Comparison of ENCODE assay signal across 26 cellular contexts in genomic region chr1:22556391-22557104, GRCh38. TPM values are rescaled to one million over a fixed set of nuclear protein-coding genes. Genes with fewer than 3 reads are reported as not detected.
DNase-seq lines count a peak whose midpoint lies in the region; FAIRE-seq and TF ChIP-seq lines count a peak whose summit lies in the region.
"Had no signal": no experiment of that assay in that cellular context is flagged by ENCODE, and none has a peak within 500 bp of the region (broad histone marks: within the 10 kb centered on the region; RNA-seq: fewer than 3 reads in every experiment).

No MANE protein-coding gene starts in this region.

- H3K9me2 ChIP-seq in MM.1S (replicated peaks; ENCODE audit: insufficient read depth, low read length), result no peaks in the 10 kb centered on the region
- H3K9me2 ChIP-seq: SK-N-SH had no signal

- no peaks in the 10 kb centered on the region for H3K9me3 Mint-ChIP-seq in progenitor cell of endocrine pancreas (ENCODE audit: low read depth)
- H3K9me3 Mint-ChIP-seq: activated CD4-positive, alpha-beta memory T cell treated with anti-CD3 and anti-CD28 coated beads, Interleukin-2, amount 10 ng/mL, durations not matched to agents 7 days and 5 days; effector memory CD8-positive, alpha-beta T cell; neural crest cell; stimulated activated memory B cell treated with anti-CD40 and anti-IgM and Interleukin-4, amounts not matched to agents 10 μg/mL and 1 μg/mL and 100 μg/mL, for 72 hours had no signal

- peak overlapping the region; percentile 70 for H3K27ac Mint-ChIP-seq in progenitor cell of endocrine pancreas
- H3K27ac Mint-ChIP-seq: activated CD4-positive, alpha-beta memory T cell treated with anti-CD3 and anti-CD28 coated beads, Interleukin-2, amount 10 ng/mL, durations not matched to agents 7 days and 5 days; effector memory CD8-positive, alpha-beta T cell; stimulated activated memory B cell treated with anti-CD40 and anti-IgM and Interleukin-4, amounts not matched to agents 10 μg/mL and 1 μg/mL and 100 μg/mL, for 72 hours had no signal

- H3K4me1 Mint-ChIP-seq in progenitor cell of endocrine pancreas (ENCODE audit: low read depth), result peaks cover 20% of the 10 kb centered on the region
- H3K4me1 Mint-ChIP-seq: activated CD4-positive, alpha-beta memory T cell treated with anti-CD3 and anti-CD28 coated beads, Interleukin-2, amount 10 ng/mL, durations not matched to agents 7 days and 5 days had no signal

- H3K4me3 ChIP-seq in HUES64 (ENCODE audit: low read length) (no peak overlapping the region), duodenal mucosa (ENCODE audit: low read depth in 1 of 2, low read length in 2 of 2) (peak overlapping the region in 1 of 2 donors; percentile 2), keratinocyte (ENCODE audit: control insufficient read depth in 2 of 3, extremely low read depth in 1 of 3, insufficient read depth in 2 of 3, low read depth in 1 of 3, low read length in 3 of 3) (no peak overlapping the region), MM.1S (ENCODE audit: low read length) (no peak overlapping the region), lower leg skin (ENCODE audit: low read depth, poor library complexity, severe bottlenecking) (no peak overlapping the region)
- H3K4me3 ChIP-seq: mucosa of descending colon, smooth muscle cell, suprapubic skin had no signal

- H3K4me2 ChIP-seq in keratinocyte (ENCODE audit: control insufficient read depth, extremely low read depth, insufficient read depth, low read depth, low read length) (no peak overlapping the region), MM.1S (ENCODE audit: low read depth, low read length) (no peak overlapping the region)
- H3K4me2 ChIP-seq: SK-N-SH, smooth muscle cell had no signal

- H4K20me1 ChIP-seq in keratinocyte (ENCODE audit: control insufficient read depth, extremely low read depth, insufficient read depth, low read length) (no peaks in the 10 kb centered on the region), MM.1S (ENCODE audit: insufficient read depth, low read length) (no peaks in the 10 kb centered on the region)

- 38% methylated on average over 13 of the region's 13 CpGs for WGBS in HUES64
- WGBS in lower leg skin, 2 donors, result 26 to 31% methylated on average over 12 to 13 of the region's 13 CpGs

- H3K79me2 ChIP-seq in keratinocyte (ENCODE audit: control insufficient read depth, insufficient read depth, low read length) (no peaks in the 10 kb centered on the region), MM.1S (ENCODE audit: low read length) (no peaks in the 10 kb centered on the region)

- H3K36me3 ChIP-seq in HUES64 (ENCODE audit: insufficient read depth, low read length), result no peaks in the 10 kb centered on the region
- no peaks in the 10 kb centered on the region for H3K36me3 ChIP-seq in duodenal mucosa (ENCODE audit: control insufficient read depth in 1 of 2, insufficient read depth in 2 of 2, low read length in 2 of 2)
- no peaks in the 10 kb centered on the region for H3K36me3 ChIP-seq in keratinocyte (ENCODE audit: control insufficient read depth in 2 of 2, extremely low read depth in 1 of 2, insufficient read depth in 2 of 2, low read length in 2 of 2)
- no peaks in the 10 kb centered on the region for H3K36me3 ChIP-seq in MM.1S (replicated peaks; ENCODE audit: insufficient read depth, low read length)
- H3K36me3 ChIP-seq: brain microvascular endothelial cell, suprapubic skin had no signal

- intact Hi-C loops in lower leg skin (cut with DNase I; ENCODE audit: low total_unique reads), result no loop called here

- TF ChIP-seq CTCF in keratinocyte (optimal IDR thresholded peaks at IDR 0.05 in 1 of 3, IDR thresholded peaks at IDR 0.05 in 1 of 3, conservative IDR thresholded peaks at IDR 0.05 in 1 of 3; ENCODE audit: extremely low read depth in 1 of 3, insufficient read depth in 2 of 3, low read length in 3 of 3) (no peak), progenitor cell of endocrine pancreas (IDR thresholded peaks at IDR 0.05; ENCODE audit: unreplicated experiment) (no peak), MM.1S (IDR thresholded peaks at IDR 0.05; ENCODE audit: low read length) (no peak), lower leg skin (IDR thresholded peaks at IDR 0.05) (no peak)

- peaks cover 62% of the 10 kb centered on the region for H3K27me3 Mint-ChIP-seq in progenitor cell of endocrine pancreas

- H3K27ac ChIP-seq in HUES64 (ENCODE audit: low read depth, low read length), result peak overlapping the region; percentile 20; the same call in 1 of the 2 replicates
- H3K27ac ChIP-seq in duodenal mucosa (ENCODE audit: low read depth, low read length), result peak overlapping the region; percentile 44
- no peak overlapping the region for H3K27ac ChIP-seq in keratinocyte (ENCODE audit: control insufficient read depth, insufficient read depth, low read length)
- no peak overlapping the region for H3K27ac ChIP-seq in MM.1S (ENCODE audit: low read length)
- H3K27ac ChIP-seq: brain microvascular endothelial cell, suprapubic skin had no signal

- H3F3A ChIP-seq in MM.1S (ENCODE audit: insufficient read depth, low read length), result no peaks in the 10 kb centered on the region

- TF ChIP-seq POLR2A in lower leg skin (IDR thresholded peaks at IDR 0.05), result no peak

- peak overlapping the region; percentile 25 for H3K4me3 Mint-ChIP-seq in progenitor cell of endocrine pancreas (ENCODE audit: low read depth)
- H3K4me3 Mint-ChIP-seq: activated CD4-positive, alpha-beta memory T cell treated with anti-CD3 and anti-CD28 coated beads, Interleukin-2, amount 10 ng/mL, durations not matched to agents 7 days and 5 days; effector memory CD8-positive, alpha-beta T cell; neural crest cell; stimulated activated memory B cell treated with anti-CD40 and anti-IgM and Interleukin-4, amounts not matched to agents 10 μg/mL and 1 μg/mL and 100 μg/mL, for 72 hours had no signal

- H3K9me1 ChIP-seq in keratinocyte (ENCODE audit: control insufficient read depth, extremely low read depth, insufficient read depth, low read length), result no peaks in the 10 kb centered on the region

- FAIRE-seq in keratinocyte (lab: Jason Lieb, UNC), result no peak
- FAIRE-seq: G401.6, GM18507, RCC 7860 had no signal

- peaks cover 28% of the 10 kb centered on the region for H3K27me3 ChIP-seq in HUES64 (ENCODE audit: insufficient read depth, low read length)
- H3K27me3 ChIP-seq in duodenal mucosa (ENCODE audit: control insufficient read depth in 1 of 2, insufficient read depth in 2 of 2, low read length in 2 of 2), result peaks cover 15 to 38% of the 10 kb centered on the region in 2 donors
- H3K27me3 ChIP-seq in keratinocyte (ENCODE audit: control insufficient read depth, extremely low read depth, insufficient read depth, low read length), result peaks cover 44% of the 10 kb centered on the region
- peaks cover 98% of the 10 kb centered on the region for H3K27me3 ChIP-seq in MM.1S (replicated peaks; ENCODE audit: insufficient read depth, low read length)

- DNase-seq in keratinocyte (ENCODE audit: low read depth, low spot score) (no peak), progenitor cell of endocrine pancreas (ENCODE audit: low spot score, unreplicated experiment) (no peak), MV-4-11 (lab: John Stamatoyannopoulos, UW) (no peak), MM.1S (no peak), lower leg skin (ENCODE audit: low spot score in 2 of 2) (no peak), SIG-M5 treated with dmso at 0.1 percent for 504 hours (lab: John Stamatoyannopoulos, UW; ENCODE audit: unreplicated experiment) (no peak)
- DNase-seq: activated CD4-positive, alpha-beta memory T cell treated with anti-CD3 and anti-CD28 coated beads, Interleukin-2, amount 10 ng/mL, durations not matched to agents 7 days and 5 days; activated gamma-delta T cell treated with Interleukin-2 at 50 U/mL for 16 hours; activated T-cell treated with anti-CD3 and anti-CD28 coated beads for 4 hours; brain microvascular endothelial cell; effector memory CD8-positive, alpha-beta T cell; Karpas-422; NCI-H1930; SK-N-SH had no signal

- H3K9me3 ChIP-seq in HUES64 (ENCODE audit: insufficient read depth, low read depth, low read length) (no peaks in the 10 kb centered on the region), duodenal mucosa (ENCODE audit: control insufficient read depth in 1 of 2, low read length in 2 of 2) (no peaks in the 10 kb centered on the region), keratinocyte (ENCODE audit: control insufficient read depth, low read depth, low read length) (no peaks in the 10 kb centered on the region), MM.1S (replicated peaks; ENCODE audit: insufficient read depth, low read length) (no peaks in the 10 kb centered on the region)
- H3K9me3 ChIP-seq: mucosa of descending colon, SK-N-SH, suprapubic skin had no signal

- no peaks in the 10 kb centered on the region for H3K36me3 Mint-ChIP-seq in progenitor cell of endocrine pancreas (ENCODE audit: insufficient read depth)
- H3K36me3 Mint-ChIP-seq: stimulated activated memory B cell treated with anti-CD40 and anti-IgM and Interleukin-4, amounts not matched to agents 10 μg/mL and 1 μg/mL and 100 μg/mL, for 72 hours had no signal

- H3K4me1 ChIP-seq in HUES64 (ENCODE audit: insufficient read depth, low read length) (peaks cover 15% of the 10 kb centered on the region), duodenal mucosa (ENCODE audit: control insufficient read depth in 1 of 2, insufficient read depth in 2 of 2, low read length in 2 of 2) (peaks cover 36 to 47% of the 10 kb centered on the region in 2 donors), keratinocyte (ENCODE audit: control insufficient read depth, extremely low read depth, insufficient read depth, low read length) (peaks cover 13% of the 10 kb centered on the region), MM.1S (ENCODE audit: low read length) (no peaks in the 10 kb centered on the region)

- no peak overlapping the region for H3K9ac ChIP-seq in HUES64 (ENCODE audit: low read depth, low read length)
- peak overlapping the region; percentile 22 to 25 for H3K9ac ChIP-seq in duodenal mucosa (ENCODE audit: low read depth in 1 of 2, low read length in 2 of 2)
- no peak overlapping the region for H3K9ac ChIP-seq in keratinocyte (ENCODE audit: control insufficient read depth, extremely low read depth, insufficient read depth, low read length)
- H3K9ac ChIP-seq in MM.1S (ENCODE audit: low read length), result no peak overlapping the region
- H3K9ac ChIP-seq: SK-N-SH had no signal

- H2AFZ ChIP-seq in keratinocyte (ENCODE audit: control insufficient read depth, low read length) (peak overlapping the region; percentile 35), MM.1S (ENCODE audit: low read length) (no peak overlapping the region)

- dilution Hi-C loops in keratinocyte (cut with MboI; ENCODE audit: extremely low pct_ligation_motif_present, low sequenced_read_pairs), result no loop called here

RNA-seq across cellular contexts. Expression of gene EPHA8, which starts 6.7 kb away (rescaled TPM):
- 1.6 TPM for polyA plus RNA-seq in HUES64 (2013, experiment 1 of 2)
- polyA plus RNA-seq in HUES64 (2013, experiment 2 of 2), result 2.3 TPM
- 0.25 to 8.2 TPM (median 1.0 TPM) in 3 replicates for polyA plus RNA-seq in keratinocyte
- 0.44 TPM for polyA plus RNA-seq in keratinocyte (2011; ENCODE audit: low read depth)
- 1.3 and 4.9 TPM in 2 replicates for polyA plus RNA-seq in keratinocyte (2011; cell fraction: cytosol; rRNA removed)
- 2.2 and 5.1 TPM in 2 replicates for polyA plus RNA-seq in keratinocyte (2011; cell fraction: nucleus; rRNA removed)
- polyA plus RNA-seq in keratinocyte (2012; ENCODE audit: low replicate concordance), result 0.21 and 2.3 TPM in 2 replicates
- polyA minus RNA-seq in keratinocyte, result 0.16 to 3.9 TPM (median 0.54 TPM) in 3 replicates
- polyA minus RNA-seq in keratinocyte (2011; cell fraction: cytosol; rRNA and poly(A)+ RNA removed), result 10.6 TPM
- polyA minus RNA-seq in keratinocyte (2011; cell fraction: nucleus; rRNA and poly(A)+ RNA removed), result 2.2 and 3.6 TPM in 2 replicates
- total RNA-seq in progenitor cell of endocrine pancreas (0.11 and 0.24 TPM in 2 replicates), lower leg skin (under 1 TPM in 1 of 4 donors, not detected in 3; 0.62 TPM)
- total RNA-seq: activated CD4-positive, alpha-beta memory T cell treated with anti-CD3 and anti-CD28 coated beads, Interleukin-2, amount 10 ng/mL, durations not matched to agents 7 days and 5 days; HT1080; liver; mucosa of descending colon; neural crest cell; smooth muscle cell had no signal
- polyA plus RNA-seq: liver, smooth muscle cell had no signal

Comparison
In these comparisons a context has a peak if more than half of its experiments do, and no peak if none do; other contexts are left out.
1. H3K27ac ChIP-seq: peak in HUES64 (single experiment) and duodenal mucosa (single experiment); none in keratinocyte (single experiment) and MM.1S (single experiment).
2. H3K9ac ChIP-seq: peak in duodenal mucosa (2 of 2); none in HUES64 (single experiment), keratinocyte (single experiment) and MM.1S (single experiment).